36 cellular contexts compared by ENCODE assay signal in genomic region chr9:68967800-68968199, GRCh38. TPM values are rescaled to one million over a fixed set of nuclear protein-coding genes. Genes with fewer than 3 reads are reported as not detected.
"Had no signal": no experiment of that assay in that cellular context is flagged by ENCODE, and none has a peak within 500 bp of the region (broad histone marks: within the 10 kb centered on the region; RNA-seq: fewer than 3 reads in every experiment).

No MANE protein-coding gene starts in this region.

- H3K4me3 Mint-ChIP-seq: activated CD8-positive, alpha-beta T cell treated with anti-CD3 and anti-CD28 coated beads for 36 hours; activated naive CD8-positive, alpha-beta T cell; activated T-cell treated with anti-CD3 and anti-CD28 coated beads, Interleukin-2, amount 50 U/mL, for 4 hours; activated T-helper 17 cell treated with anti-CD3 and anti-CD28 coated beads, Interleukin-2, amount 50 U/mL, for 72 hours; central memory CD8-positive, alpha-beta T cell; effector memory CD8-positive, alpha-beta T cell; T-helper 17 cell; WTC11 had no signal

- H3K9me3 Mint-ChIP-seq: activated T-cell treated with anti-CD3 and anti-CD28 coated beads, Interleukin-2, amount 50 U/mL, for 4 hours; activated T-helper 17 cell treated with anti-CD3 and anti-CD28 coated beads, Interleukin-2, amount 50 U/mL, for 72 hours; central memory CD8-positive, alpha-beta T cell; effector memory CD8-positive, alpha-beta T cell; WTC11 had no signal

- H2AFZ ChIP-seq: hepatocyte had no signal

- H3K4me1 Mint-ChIP-seq: central memory CD8-positive, alpha-beta T cell; T-helper 17 cell; WTC11 had no signal

- H3K27me3 ChIP-seq: brain microvascular endothelial cell, esophagus muscularis mucosa, gastroesophageal sphincter, heart right ventricle, hepatocyte had no signal

- H3K36me3 Mint-ChIP-seq: activated naive CD8-positive, alpha-beta T cell; WTC11 had no signal

- ATAC-seq: activated CD8-positive, alpha-beta T cell treated with anti-CD3 and anti-CD28 coated beads for 36 hours; activated T-cell treated with anti-CD3 and anti-CD28 coated beads, Interleukin-2, amount 50 U/mL, for 4 hours; activated T-helper 17 cell treated with anti-CD3 and anti-CD28 coated beads, Interleukin-2, amount 50 U/mL, for 72 hours; effector memory CD8-positive, alpha-beta T cell; gastroesophageal sphincter; T-helper 17 cell; WTC11 had no signal

- H3K27ac Mint-ChIP-seq: activated CD8-positive, alpha-beta T cell treated with anti-CD3 and anti-CD28 coated beads for 36 hours; activated naive CD8-positive, alpha-beta T cell; activated T-helper 17 cell treated with anti-CD3 and anti-CD28 coated beads, Interleukin-2, amount 50 U/mL, for 72 hours; effector memory CD8-positive, alpha-beta T cell; T-helper 17 cell; WTC11 had no signal

- H3K4me3 ChIP-seq: coronary artery, esophagus muscularis mucosa, gastroesophageal sphincter, heart right ventricle, hepatocyte had no signal

- H3K36me3 ChIP-seq: brain microvascular endothelial cell, esophagus muscularis mucosa, gastroesophageal sphincter had no signal

- H3K9me3 ChIP-seq: esophagus muscularis mucosa, gastroesophageal sphincter, heart right ventricle had no signal

- FAIRE-seq: astrocyte, bronchial epithelial cell had no signal

- H3K27ac ChIP-seq: brain microvascular endothelial cell, coronary artery, esophagus muscularis mucosa, gastroesophageal sphincter, hepatocyte, VCaP had no signal

- H3K27me3 Mint-ChIP-seq: activated naive CD8-positive, alpha-beta T cell; central memory CD8-positive, alpha-beta T cell had no signal

- H3K4me2 ChIP-seq: hepatocyte had no signal

- H3K79me2 ChIP-seq: hepatocyte had no signal

- DNase-seq: activated CD4-positive, alpha-beta T cell treated with anti-CD3 and anti-CD28 coated beads for 1 hour; activated CD4-positive, alpha-beta T cell treated with anti-CD3 and anti-CD28 coated beads for 4 hours; activated CD4-positive, alpha-beta T cell treated with anti-CD3 and anti-CD28 coated beads, Interleukin-2, amount 50 U/mL, for 1 hour; activated CD4-positive, alpha-beta T cell treated with anti-CD3 and anti-CD28 coated beads, Interleukin-2, amount 50 U/mL, for 48 hours; activated CD8-positive, alpha-beta memory T cell treated with anti-CD3 and anti-CD28 coated beads for 24 hours; activated CD8-positive, alpha-beta T cell treated with anti-CD3 and anti-CD28 coated beads for 36 hours; activated effector memory CD4-positive, alpha-beta T cell treated with Interleukin-2 at 50 U/mL for 16 hours; activated gamma-delta T cell treated with Interleukin-2 at 50 U/mL for 16 hours; activated naive CD4-positive, alpha-beta T cell treated with anti-CD3 and anti-CD28 coated beads, Interleukin-2, amount 50 U/mL, for 16 hours; activated naive CD4-positive, alpha-beta T cell treated with Interleukin-2 at 50 U/mL for 16 hours; activated T-cell treated with anti-CD3 and anti-CD28 coated beads, Interleukin-2, amount 50 U/mL, for 4 hours; amniotic stem cell; anterior cingulate cortex; brain microvascular endothelial cell; dermis blood vessel endothelial cell; effector CD4-positive, alpha-beta T cell; effector memory CD8-positive, alpha-beta T cell; erythroblast; foreskin melanocyte; heart right ventricle; T-helper 17 cell had no signal

- H3K4me1 ChIP-seq: esophagus muscularis mucosa, gastroesophageal sphincter had no signal

RNA-seq across cellular contexts. Expression of gene PRKACG, which starts 46.1 kb away (rescaled TPM):
- total RNA-seq: activated CD8-positive, alpha-beta T cell treated with anti-CD3 and anti-CD28 coated beads for 36 hours; activated T-cell treated with anti-CD3 and anti-CD28 coated beads, Interleukin-2, amount 50 U/mL, for 4 hours; activated T-helper 17 cell treated with anti-CD3 and anti-CD28 coated beads, Interleukin-2, amount 50 U/mL, for 72 hours; astrocyte; bronchial epithelial cell; cardiac septum; cerebellum; dermis blood vessel endothelial cell; esophagus muscularis mucosa; gastroesophageal sphincter; glomerular endothelial cell; heart right ventricle; hepatocyte; T-helper 17 cell; WTC11 had no signal
- polyA plus RNA-seq: adipose tissue, heart right ventricle, hepatocyte had no signal
